ENCODE assay signal across 1 cellular context in the genomic region with DNA sequence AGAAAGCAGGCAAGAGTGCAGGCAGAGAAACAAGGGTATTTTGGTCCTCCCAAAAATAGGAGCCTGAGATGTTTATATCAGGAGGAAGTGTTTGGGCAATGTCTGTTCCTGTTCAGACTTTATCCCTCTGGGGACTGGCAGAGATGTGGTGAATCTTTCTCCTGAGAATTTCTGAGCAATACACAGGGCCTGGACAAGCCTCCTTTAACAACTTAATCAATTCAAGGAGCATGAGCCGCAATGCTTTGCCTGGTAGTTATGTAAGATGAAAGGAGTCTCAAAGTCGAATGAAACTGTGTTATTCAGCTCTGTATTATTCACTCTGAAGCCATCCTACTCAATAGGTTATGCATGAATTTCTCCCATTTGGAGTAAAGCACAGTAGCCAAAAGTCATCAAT.
TF ChIP-seq lines count a peak whose summit lies in the region.

No MANE protein-coding gene starts in this region.

TF ChIP-seq in SK-N-SH, 30 proteins besides CTCF, POLR2A, EP300 and RAD21 (continued from another document):
- TF ChIP-seq, protein P1, sequence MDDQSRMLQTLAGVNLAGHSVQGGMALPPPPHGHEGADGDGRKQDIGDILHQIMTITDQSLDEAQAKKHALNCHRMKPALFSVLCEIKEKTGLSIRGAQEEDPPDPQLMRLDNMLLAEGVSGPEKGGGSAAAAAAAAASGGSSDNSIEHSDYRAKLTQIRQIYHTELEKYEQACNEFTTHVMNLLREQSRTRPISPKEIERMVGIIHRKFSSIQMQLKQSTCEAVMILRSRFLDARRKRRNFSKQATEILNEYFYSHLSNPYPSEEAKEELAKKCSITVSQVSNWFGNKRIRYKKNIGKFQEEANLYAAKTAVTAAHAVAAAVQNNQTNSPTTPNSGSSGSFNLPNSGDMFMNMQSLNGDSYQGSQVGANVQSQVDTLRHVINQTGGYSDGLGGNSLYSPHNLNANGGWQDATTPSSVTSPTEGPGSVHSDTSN (IDR thresholded peaks at IDR 0.05), result no peak
- no peak for TF ChIP-seq RCOR1 (IDR thresholded peaks at IDR 0.05; ENCODE audit: low read length)
